13 cellular contexts compared by ENCODE assay signal in the genomic region with DNA sequence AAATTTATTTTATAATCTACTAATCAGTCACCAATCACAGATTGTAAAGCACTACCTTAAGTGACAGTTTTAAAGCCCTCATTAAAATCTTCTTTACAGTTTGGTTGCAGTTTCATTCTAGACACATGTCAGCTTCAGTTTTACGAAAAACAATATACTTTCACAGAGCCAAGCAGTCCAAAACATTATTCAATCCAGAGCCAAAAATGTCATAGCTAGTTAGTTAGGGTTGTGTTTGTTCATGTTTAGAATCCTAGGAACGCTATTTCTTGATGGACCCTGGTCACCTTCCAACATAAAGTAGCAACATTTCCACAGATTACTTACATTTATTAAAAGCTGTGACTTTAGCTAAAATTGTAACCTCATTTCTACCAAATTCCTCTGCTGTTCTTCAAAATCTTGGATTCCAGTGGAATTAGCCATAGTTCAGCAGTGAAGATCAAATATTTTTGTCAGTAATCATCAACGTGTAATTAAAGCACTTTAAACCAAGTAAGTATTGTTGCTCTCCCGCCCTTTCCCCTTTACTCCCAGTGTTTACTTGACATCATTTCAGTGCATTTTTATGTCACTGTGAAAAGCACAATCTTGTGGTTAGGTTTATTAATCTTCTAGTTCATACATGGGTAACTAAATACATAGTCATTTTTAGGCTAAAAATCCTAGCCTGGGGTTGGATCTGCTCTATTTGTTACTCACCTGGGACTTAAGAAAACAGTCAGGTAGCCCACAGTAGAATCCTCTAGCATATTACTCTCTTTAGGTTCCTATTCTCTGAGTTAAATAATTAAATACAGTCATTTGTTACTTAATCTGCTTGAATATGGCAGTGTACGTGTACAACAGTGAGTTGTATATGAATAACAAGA.
A peak's percentile ranks its signal among the peaks of the same experiment; 100 is the strongest.
DNase-seq lines count a peak whose midpoint lies in the region; ATAC-seq and TF ChIP-seq lines count a peak whose summit lies in the region.
"Had no signal": no experiment of that assay in that cellular context is flagged by ENCODE, and none has a peak within 500 bp of the region (broad histone marks: within the 10 kb centered on the region; RNA-seq: fewer than 3 reads in every experiment).

No MANE protein-coding gene starts in this region.

- no peak overlapping the region for H3K4me3 ChIP-seq in astrocyte of the cerebellum (ENCODE audit: low read depth, low read length)
- H3K4me3 ChIP-seq: heart left ventricle had no signal

- H3K27ac Mint-ChIP-seq in activated CD8-positive, alpha-beta memory T cell treated with anti-CD3 and anti-CD28 coated beads, Interleukin-2, amount 10 ng/mL, durations not matched to agents 7 days and 5 days, result no peak overlapping the region
- H3K27ac Mint-ChIP-seq: brain; CD4-positive, alpha-beta T cell; stimulated activated naive CD8-positive, alpha-beta T cell treated with anti-CD3 and anti-CD28 coated beads, Interleukin-15, Interleukin-2, amounts not matched to agents 100 ng/mL and 50 ng/mL, for 24 hours; T-helper 1 cell treated with Interleukin-12 subunit alpha and Interleukin-12 subunit beta and Interleukin-4 antibody, amounts not matched to agents 30 μg/mL and 1 μg/mL, for 36 hours had no signal

- H3K9me3 Mint-ChIP-seq in activated CD8-positive, alpha-beta memory T cell treated with anti-CD3 and anti-CD28 coated beads, Interleukin-2, amount 10 ng/mL, durations not matched to agents 7 days and 5 days (ENCODE audit: low read depth), result no peaks in the 10 kb centered on the region
- H3K9me3 Mint-ChIP-seq: brain; CD4-positive, alpha-beta T cell; stimulated activated naive CD8-positive, alpha-beta T cell treated with anti-CD3 and anti-CD28 coated beads, Interleukin-15, Interleukin-2, amounts not matched to agents 100 ng/mL and 50 ng/mL, for 24 hours; T-helper 1 cell treated with Interleukin-12 subunit alpha and Interleukin-12 subunit beta and Interleukin-4 antibody, amounts not matched to agents 30 μg/mL and 1 μg/mL, for 36 hours had no signal

- CTCF ChIA-PET in HEK293T (lab: Yijun Ruan, JAX), result no interaction called here
- CTCF ChIA-PET in activated CD8-positive, alpha-beta memory T cell treated with anti-CD3 and anti-CD28 coated beads, Interleukin-2, amount 10 ng/mL, durations not matched to agents 7 days and 5 days (lab: Charles Lee), result no interaction called here

- peak; percentile 83 for ATAC-seq in left colon
- no peak for ATAC-seq in HG02884 (IDR thresholded peaks at IDR 0.05; ENCODE audit: unreplicated experiment)
- no peak for ATAC-seq in activated CD8-positive, alpha-beta memory T cell treated with anti-CD3 and anti-CD28 coated beads, Interleukin-2, amount 10 ng/mL, durations not matched to agents 7 days and 5 days
- ATAC-seq in HG03039 (IDR thresholded peaks at IDR 0.05; ENCODE audit: unreplicated experiment), result no peak
- ATAC-seq: heart left ventricle had no signal

- in situ Hi-C loops in astrocyte of the cerebellum (cut with HindIII; ENCODE audit: low sequenced_read_pairs), result no loop called here

- H3K36me3 Mint-ChIP-seq in activated CD8-positive, alpha-beta memory T cell treated with anti-CD3 and anti-CD28 coated beads, Interleukin-2, amount 10 ng/mL, durations not matched to agents 7 days and 5 days, result peaks cover 4% of the 10 kb centered on the region

- POLR2A ChIA-PET in HEK293T (lab: Yijun Ruan, JAX), result no interaction called here

- peaks cover 4% of the 10 kb centered on the region for H3K4me1 Mint-ChIP-seq in activated CD8-positive, alpha-beta memory T cell treated with anti-CD3 and anti-CD28 coated beads, Interleukin-2, amount 10 ng/mL, durations not matched to agents 7 days and 5 days

- peak; percentile 70 for DNase-seq in AG08395 (ENCODE audit: low spot score)
- DNase-seq in HEK293T (ENCODE audit: extremely low spot score), result no peak
- DNase-seq in astrocyte of the cerebellum (ENCODE audit: low read depth), result peak; percentile 47
- no peak for DNase-seq in left colon
- no peak for DNase-seq in activated CD8-positive, alpha-beta memory T cell treated with anti-CD3 and anti-CD28 coated beads, Interleukin-2, amount 10 ng/mL, durations not matched to agents 7 days and 5 days
- no peak for DNase-seq in NOMO-1 (lab: John Stamatoyannopoulos, UW; ENCODE audit: unreplicated experiment in 2 of 2)
- DNase-seq: CD4-positive, alpha-beta T cell; heart left ventricle had no signal

- intact Hi-C loops in left colon (cut with DNase I, micrococcal nuclease), result no loop called here

- no peak for TF ChIP-seq CTCF in astrocyte of the cerebellum (IDR thresholded peaks at IDR 0.05; ENCODE audit: low read depth, low read length, missing control alignments)

- H3K4me3 Mint-ChIP-seq in activated CD8-positive, alpha-beta memory T cell treated with anti-CD3 and anti-CD28 coated beads, Interleukin-2, amount 10 ng/mL, durations not matched to agents 7 days and 5 days, result no peak overlapping the region
- H3K4me3 Mint-ChIP-seq: CD4-positive, alpha-beta T cell; stimulated activated naive CD8-positive, alpha-beta T cell treated with anti-CD3 and anti-CD28 coated beads, Interleukin-15, Interleukin-2, amounts not matched to agents 100 ng/mL and 50 ng/mL, for 24 hours; T-helper 1 cell treated with Interleukin-12 subunit alpha and Interleukin-12 subunit beta and Interleukin-4 antibody, amounts not matched to agents 30 μg/mL and 1 μg/mL, for 36 hours had no signal

- H3K27me3 Mint-ChIP-seq in activated CD8-positive, alpha-beta memory T cell treated with anti-CD3 and anti-CD28 coated beads, Interleukin-2, amount 10 ng/mL, durations not matched to agents 7 days and 5 days, result no peaks in the 10 kb centered on the region
- H3K27me3 Mint-ChIP-seq: brain; CD4-positive, alpha-beta T cell; stimulated activated naive CD8-positive, alpha-beta T cell treated with anti-CD3 and anti-CD28 coated beads, Interleukin-15, Interleukin-2, amounts not matched to agents 100 ng/mL and 50 ng/mL, for 24 hours had no signal

TF ChIP-seq in HEK293T, 16 proteins besides CTCF, POLR2A, EP300 and RAD21:
- no peak for TF ChIP-seq CTBP1 (IDR thresholded peaks at IDR 0.05; ENCODE audit: borderline replicate concordance)
- TF ChIP-seq, protein P1, sequence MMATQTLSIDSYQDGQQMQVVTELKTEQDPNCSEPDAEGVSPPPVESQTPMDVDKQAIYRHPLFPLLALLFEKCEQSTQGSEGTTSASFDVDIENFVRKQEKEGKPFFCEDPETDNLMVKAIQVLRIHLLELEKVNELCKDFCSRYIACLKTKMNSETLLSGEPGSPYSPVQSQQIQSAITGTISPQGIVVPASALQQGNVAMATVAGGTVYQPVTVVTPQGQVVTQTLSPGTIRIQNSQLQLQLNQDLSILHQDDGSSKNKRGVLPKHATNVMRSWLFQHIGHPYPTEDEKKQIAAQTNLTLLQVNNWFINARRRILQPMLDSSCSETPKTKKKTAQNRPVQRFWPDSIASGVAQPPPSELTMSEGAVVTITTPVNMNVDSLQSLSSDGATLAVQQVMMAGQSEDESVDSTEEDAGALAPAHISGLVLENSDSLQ (IDR thresholded peaks at IDR 0.05), result peak; percentile 86

Comparison
In these comparisons a context has a peak if more than half of its experiments do, and no peak if none do; other contexts are left out.
1. DNase-seq: peak in AG08395 (single experiment) and astrocyte of the cerebellum (single experiment); none in HEK293T (single experiment), left colon (0 of 2), activated CD8-positive, alpha-beta memory T cell treated with anti-CD3 and anti-CD28 coated beads, Interleukin-2, amount 10 ng/mL, durations not matched to agents 7 days and 5 days (single experiment) and NOMO-1 (0 of 2).